13 cellular contexts compared by ENCODE assay signal in the genomic region with DNA sequence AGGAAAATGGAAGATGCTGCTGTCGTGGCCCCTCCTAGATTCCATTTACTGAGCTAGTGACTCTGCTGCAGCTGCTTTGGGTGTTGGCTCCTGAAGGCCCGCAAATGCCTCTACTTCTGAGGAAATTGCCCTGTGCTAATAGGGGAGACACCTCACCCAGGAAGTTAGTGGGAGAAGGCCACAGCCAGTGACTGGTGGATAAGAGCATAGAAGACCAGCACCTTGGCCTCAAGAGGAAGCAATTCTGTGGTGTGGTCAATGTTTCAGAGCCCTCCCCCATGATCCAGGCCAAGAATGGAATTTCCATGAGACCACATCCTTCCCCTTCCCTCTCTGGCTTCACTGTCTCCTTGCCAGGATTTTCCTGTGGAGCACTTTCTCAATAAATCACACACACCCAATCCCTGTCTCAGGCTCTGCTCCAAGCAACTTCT. TPM values are rescaled to one million over a fixed set of nuclear protein-coding genes. Genes with fewer than 3 reads are reported as not detected.
DNase-seq lines count a peak whose midpoint lies in the region; FAIRE-seq and TF ChIP-seq lines count a peak whose summit lies in the region.
"Had no signal": no experiment of that assay in that cellular context is flagged by ENCODE, and none has a peak within 500 bp of the region (broad histone marks: within the 10 kb centered on the region; RNA-seq: fewer than 3 reads in every experiment).

No MANE protein-coding gene starts in this region.

- H2BK120ac ChIP-seq in trophoblast cell (ENCODE audit: insufficient read depth, low read length, poor library complexity) = no peak overlapping the region

- H3K4me2 ChIP-seq in trophoblast cell (ENCODE audit: low read length) = no peak overlapping the region

- H3K27ac Mint-ChIP-seq in nephron = peak overlapping the region; percentile 58 to 85 (median 65)
- H3K27ac Mint-ChIP-seq: IgD-negative memory B cell had no signal

- no peaks in the 10 kb centered on the region for H3K9me3 Mint-ChIP-seq in nephron
- H3K9me3 Mint-ChIP-seq: IgD-negative memory B cell had no signal

- H3K4ac ChIP-seq in trophoblast cell (ENCODE audit: low read depth, low read length) = no peak overlapping the region

- FAIRE-seq in RCC 7860 (lab: Jason Lieb, UNC) = peak; percentile 97

- no peak for TF ChIP-seq CTCF in choroid plexus epithelial cell (conservative IDR thresholded peaks at IDR 0.05; ENCODE audit: low read depth, low read length)
- no peak for TF ChIP-seq CTCF in nephron (IDR thresholded peaks at IDR 0.05; ENCODE audit: unreplicated experiment in 3 of 3)
- no peak for TF ChIP-seq CTCF in A673 (conservative IDR thresholded peaks at IDR 0.05; ENCODE audit: low read depth, low read length)

- WGBS in trophoblast cell (ENCODE audit: extremely low coverage, insufficient coverage, insufficient read length) = no CpG with 5 or more reads among the region's 2 CpGs

- no peak overlapping the region for H2AK5ac ChIP-seq in trophoblast cell (ENCODE audit: low read length)

- no peaks in the 10 kb centered on the region for H3K27me3 ChIP-seq in A673 (replicated peaks; ENCODE audit: insufficient read depth, low read depth, low read length, poor library complexity)
- H3K27me3 ChIP-seq in trophoblast cell (ENCODE audit: insufficient read depth, low read length) = no peaks in the 10 kb centered on the region

- intact Hi-C loops in A673 (cut with micrococcal nuclease; ENCODE audit: unreplicated experiment) = no loop called here

- H3K18ac ChIP-seq in trophoblast cell (ENCODE audit: low read length) = no peak overlapping the region

- no peak overlapping the region for H2BK5ac ChIP-seq in trophoblast cell (ENCODE audit: low read depth, low read length, poor library complexity)

- no peak overlapping the region for H3K4me3 Mint-ChIP-seq in nephron
- H3K4me3 Mint-ChIP-seq: brain, IgD-negative memory B cell had no signal

- H3K27ac ChIP-seq in A673 (ENCODE audit: low read depth, low read length, poor library complexity, severe bottlenecking) (no peak overlapping the region), trophoblast cell (ENCODE audit: low read depth, low read length) (no peak overlapping the region)

- no peak overlapping the region for H3K14ac ChIP-seq in trophoblast cell (ENCODE audit: low read length)

- H3K23ac ChIP-seq in trophoblast cell (ENCODE audit: low read length) = no peak overlapping the region

- H3K9ac ChIP-seq in trophoblast cell (ENCODE audit: low read length) = no peak overlapping the region

- no peaks in the 10 kb centered on the region for H3K36me3 Mint-ChIP-seq in nephron (ENCODE audit: low read depth)
- H3K36me3 Mint-ChIP-seq: brain had no signal

- no peaks in the 10 kb centered on the region for H3K79me1 ChIP-seq in trophoblast cell (ENCODE audit: low read length)

- H3K4me1 ChIP-seq in A673 (ENCODE audit: insufficient read depth, low read length, poor library complexity, severe bottlenecking) (peaks cover 57% of the 10 kb centered on the region), trophoblast cell (ENCODE audit: control insufficient read depth in 1 of 2, insufficient read depth in 2 of 2, low read length in 2 of 2) (peaks cover 0 to 4% of the 10 kb centered on the region in 2 experiments)

- POLR2A ChIA-PET in A673 (lab: Charles Lee; ENCODE audit: low non-redundant PET) = interaction anchor here (0.6 kb wide), 1 partner anchor 67 kb away, joined by 3 read pairs; no protein-coding TSS in a partner anchor

- no peak overlapping the region for H4K8ac ChIP-seq in trophoblast cell (ENCODE audit: low read depth, low read length)

- no TSS peak for BruUV-seq in A673 (replicated peaks; lab: Mats Ljungman, UMichigan)

- H4K12ac ChIP-seq in trophoblast cell (ENCODE audit: low read depth, low read length) = no peak overlapping the region

- H3K27me3 Mint-ChIP-seq in nephron (ENCODE audit: low read depth) = no peaks in the 10 kb centered on the region
- H3K27me3 Mint-ChIP-seq: IgD-negative memory B cell had no signal

- H4K91ac ChIP-seq in trophoblast cell (ENCODE audit: low read depth, low read length) = no peak overlapping the region

- no peak overlapping the region for H2AFZ ChIP-seq in trophoblast cell (ENCODE audit: insufficient read depth, low read length, poor library complexity)

- H3K79me2 ChIP-seq in trophoblast cell (ENCODE audit: control insufficient read depth, insufficient read depth, low read length, poor library complexity) = no peaks in the 10 kb centered on the region

- peaks cover 19% of the 10 kb centered on the region for H3K4me1 Mint-ChIP-seq in nephron
- H3K4me1 Mint-ChIP-seq: IgD-negative memory B cell had no signal

- H3K4me3 ChIP-seq in choroid plexus epithelial cell (ENCODE audit: low read depth, low read length) = no peak overlapping the region
- no peak overlapping the region for H3K4me3 ChIP-seq in A673 (ENCODE audit: low read depth, low read length, poor library complexity, severe bottlenecking)
- no peak overlapping the region for H3K4me3 ChIP-seq in trophoblast cell (ENCODE audit: low read depth, low read length)
- H3K4me3 ChIP-seq: esophagus squamous epithelium had no signal

- H3K9me3 ChIP-seq in A673 (ENCODE audit: low read depth, low read length, poor library complexity, severe bottlenecking) = no peaks in the 10 kb centered on the region
- no peaks in the 10 kb centered on the region for H3K9me3 ChIP-seq in trophoblast cell (ENCODE audit: insufficient read depth, low read depth, low read length)
- H3K9me3 ChIP-seq: esophagus squamous epithelium had no signal

- peak; percentile 73 for DNase-seq in GM03348 (ENCODE audit: low spot score)
- DNase-seq in RCC 7860 (ENCODE audit: low spot score) = peak; percentile 94
- DNase-seq in choroid plexus epithelial cell (ENCODE audit: low read depth) = peak; percentile 85
- no peak for DNase-seq in A673 (ENCODE audit: low spot score)
- no peak for DNase-seq in NCI-H748 (lab: John Stamatoyannopoulos, UW; ENCODE audit: unreplicated experiment)
- DNase-seq in trophoblast cell = no peak
- DNase-seq in SIG-M5 treated with dmso at 0.1 percent for 504 hours (lab: John Stamatoyannopoulos, UW; ENCODE audit: unreplicated experiment) = no peak
- DNase-seq: activated CD8-positive, alpha-beta memory T cell treated with anti-CD3 and anti-CD28 coated beads, Interleukin-2, amount 50 U/mL, for 4 hours; esophagus squamous epithelium; NCI-H510A had no signal

- no peak overlapping the region for H2BK12ac ChIP-seq in trophoblast cell (ENCODE audit: low read length)

- H3K36me3 ChIP-seq in A673 (ENCODE audit: insufficient read depth, low read length, poor library complexity, severe bottlenecking) (no peaks in the 10 kb centered on the region), trophoblast cell (ENCODE audit: control insufficient read depth in 1 of 2, insufficient read depth in 2 of 2, low read length in 2 of 2) (no peaks in the 10 kb centered on the region)
- H3K36me3 ChIP-seq: esophagus squamous epithelium had no signal

- CTCF ChIA-PET in A673 (lab: Charles Lee) = no interaction called here

RNA-seq across cellular contexts. Expression of a gene that starts 25.0 kb away (rescaled TPM):
- 47.6 and 49.9 TPM in 2 replicates for total RNA-seq in A673 (2021)
- polyA plus RNA-seq in trophoblast cell (2013) = 3.5 and 3.6 TPM in 2 replicates

Comparison
In these comparisons a context has a peak if more than half of its experiments do, and no peak if none do; other contexts are left out.
1. DNase-seq: peak in GM03348 (single experiment), RCC 7860 (single experiment) and choroid plexus epithelial cell (single experiment); none in A673 (single experiment), NCI-H748 (single experiment), trophoblast cell (0 of 2) and SIG-M5 treated with dmso at 0.1 percent for 504 hours (single experiment).